ENCODE assay signal across 1 cellular context in the genomic region with DNA sequence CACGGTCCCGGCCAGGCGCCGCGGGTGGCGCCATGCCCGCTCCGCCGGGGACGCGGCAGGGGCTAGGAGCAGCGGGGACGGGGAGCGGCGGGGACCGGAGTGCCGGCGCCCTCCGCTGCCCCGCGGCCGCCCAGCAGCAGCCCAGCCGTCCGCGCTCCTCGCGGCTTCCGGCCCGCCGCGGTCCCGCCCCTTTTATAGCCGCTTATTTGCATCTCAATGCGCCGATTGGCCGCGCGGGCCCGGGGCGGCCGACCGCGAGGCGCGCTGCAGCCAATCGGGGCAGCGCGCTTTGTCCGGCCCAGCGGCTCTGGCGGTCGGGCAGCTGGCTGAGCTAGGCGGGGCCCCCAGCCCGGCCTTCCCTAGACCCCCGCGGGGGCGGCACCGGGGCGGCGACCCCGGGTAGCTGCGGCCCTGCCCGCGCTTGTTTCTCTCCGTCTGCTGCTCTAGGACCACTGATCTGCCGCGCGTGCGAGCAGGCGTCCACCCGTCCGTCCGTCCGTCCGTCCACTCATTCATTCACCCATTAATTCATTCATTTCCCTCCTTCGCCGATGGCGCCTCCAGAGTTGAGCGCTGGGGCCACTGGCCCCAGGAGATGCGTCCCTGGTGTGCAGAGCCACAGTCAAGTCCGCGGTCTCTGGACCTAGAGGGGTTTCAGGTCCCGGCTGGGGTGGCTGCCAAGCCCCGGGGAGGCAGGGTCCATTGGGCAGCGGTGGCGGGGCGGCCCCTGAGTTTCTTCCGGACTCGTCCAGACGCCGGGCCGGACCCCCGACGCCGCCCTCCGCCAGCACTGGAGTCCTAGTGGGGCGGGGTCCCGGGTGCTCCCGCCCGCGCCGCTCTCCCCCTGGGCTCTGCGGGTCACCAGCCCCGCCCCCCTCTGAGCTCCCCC.
TF ChIP-seq lines count a peak whose summit lies in the region.

HES6 (minus strand) TSS at position 167 of the 889 bp plus-strand sequence; CDS start at position 34, 133 bp downstream.

TF ChIP-seq in HepG2, 621 proteins besides CTCF, POLR2A, EP300 and RAD21 (continued from another document and continues in another):
- TF ChIP-seq SALL1 (CRISPR knock-in tag; IDR thresholded peaks at IDR 0.05) (peak; percentile 53; the same call in 1 of the 2 replicates), NFRKB (IDR thresholded peaks at IDR 0.05) (no peak), ZFP1 (CRISPR knock-in tag; IDR thresholded peaks at IDR 0.05) (no peak), PTBP1 (IDR thresholded peaks at IDR 0.05; ENCODE audit: low read depth, low read length, poor library complexity, severe bottlenecking) (peak; percentile 18), GLMP (CRISPR knock-in tag; IDR thresholded peaks at IDR 0.05; ENCODE audit: borderline replicate concordance) (no peak), DRAP1 (CRISPR knock-in tag; IDR thresholded peaks at IDR 0.05) (peak; percentile 95), ZNF318 (CRISPR knock-in tag; IDR thresholded peaks at IDR 0.05) (no peak), ATF7-NPFF (CRISPR knock-in tag; IDR thresholded peaks at IDR 0.05; ENCODE audit: low read depth) (peak; percentile 82), ZNF704 (CRISPR knock-in tag; IDR thresholded peaks at IDR 0.05; ENCODE audit: borderline replicate concordance) (no peak), TSC22D2 (CRISPR knock-in tag; IDR thresholded peaks at IDR 0.05; ENCODE audit: borderline replicate concordance) (0 out of 2 replicates have a peak, but pooled peaks have one; percentile 72), SMYD3 (CRISPR knock-in tag; IDR thresholded peaks at IDR 0.05) (no peak), ZSCAN29 (CRISPR knock-in tag; conservative IDR thresholded peaks at IDR 0.05) (no peak), SRSF9 (IDR thresholded peaks at IDR 0.05; ENCODE audit: borderline replicate concordance, insufficient read depth, low read depth, low read length, poor library complexity, severe bottlenecking) (no peak), ASH2L (IDR thresholded peaks at IDR 0.05; ENCODE audit: insufficient read length, low read depth, low read length) (no peak), ZFYVE20 (CRISPR knock-in tag; IDR thresholded peaks at IDR 0.05; ENCODE audit: borderline replicate concordance, low read depth) (peak; percentile 83; the same call in 1 of the 2 replicates), PPARG (CRISPR knock-in tag; conservative IDR thresholded peaks at IDR 0.05) (no peak), ZNF747 (CRISPR knock-in tag; IDR thresholded peaks at IDR 0.05; ENCODE audit: borderline replicate concordance) (no peak), ZNF484 (CRISPR knock-in tag; IDR thresholded peaks at IDR 0.05; ENCODE audit: borderline replicate concordance, low read depth) (no peak; the same call in 1 of the 2 replicates), DZIP1 (CRISPR knock-in tag; IDR thresholded peaks at IDR 0.05) (no peak), BRD4 (CRISPR knock-in tag; IDR thresholded peaks at IDR 0.05) (no peak), ZNF20 (CRISPR knock-in tag; IDR thresholded peaks at IDR 0.05) (no peak), ZNF567 (CRISPR knock-in tag; IDR thresholded peaks at IDR 0.05; ENCODE audit: borderline replicate concordance) (no peak), ATF4 (CRISPR knock-in tag; IDR thresholded peaks at IDR 0.05) (no peak), ZNF792 (CRISPR knock-in tag; IDR thresholded peaks at IDR 0.05) (no peak), SYNCRIP (IDR thresholded peaks at IDR 0.05; ENCODE audit: insufficient read depth, low read depth, low read length) (no peak), ZNF800 (CRISPR knock-in tag; IDR thresholded peaks at IDR 0.05) (no peak), ZSCAN31 (CRISPR knock-in tag; IDR thresholded peaks at IDR 0.05; ENCODE audit: low read depth) (peak; percentile 58; the same call in 1 of the 2 replicates), MBD4 (IDR thresholded peaks at IDR 0.05; ENCODE audit: borderline replicate concordance, low read length) (no peak), SNRNP70 (IDR thresholded peaks at IDR 0.05; ENCODE audit: low read depth, low read length) (no peak), PHF8 (CRISPR knock-in tag; IDR thresholded peaks at IDR 0.05) (peak; percentile 77), KLF12 (CRISPR knock-in tag; IDR thresholded peaks at IDR 0.05; ENCODE audit: borderline replicate concordance) (no peak; the same call in 1 of the 2 replicates), CENPT (CRISPR knock-in tag; IDR thresholded peaks at IDR 0.05; ENCODE audit: low read depth) (peak; percentile 27; the same call in 1 of the 2 replicates), MXI1 (IDR thresholded peaks at IDR 0.05; ENCODE audit: borderline replicate concordance, low read depth, low read length) (peak; percentile 48; the same call in 1 of the 3 replicates), ZNF720 (CRISPR knock-in tag; IDR thresholded peaks at IDR 0.05) (no peak), ZFX (CRISPR knock-in tag; IDR thresholded peaks at IDR 0.05; ENCODE audit: low read depth) (peak; percentile 83)
- TF ChIP-seq, protein P1, sequence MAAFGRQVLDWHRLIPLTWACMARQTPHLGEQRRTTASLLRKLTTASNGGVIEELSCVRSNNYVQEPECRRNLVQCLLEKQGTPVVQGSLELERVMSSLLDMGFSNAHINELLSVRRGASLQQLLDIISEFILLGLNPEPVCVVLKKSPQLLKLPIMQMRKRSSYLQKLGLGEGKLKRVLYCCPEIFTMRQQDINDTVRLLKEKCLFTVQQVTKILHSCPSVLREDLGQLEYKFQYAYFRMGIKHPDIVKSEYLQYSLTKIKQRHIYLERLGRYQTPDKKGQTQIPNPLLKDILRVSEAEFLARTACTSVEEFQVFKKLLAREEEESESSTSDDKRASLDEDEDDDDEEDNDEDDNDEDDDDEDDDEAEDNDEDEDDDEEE (CRISPR knock-in tag; IDR thresholded peaks at IDR 0.05), result no peak
- TF ChIP-seq, protein P2, sequence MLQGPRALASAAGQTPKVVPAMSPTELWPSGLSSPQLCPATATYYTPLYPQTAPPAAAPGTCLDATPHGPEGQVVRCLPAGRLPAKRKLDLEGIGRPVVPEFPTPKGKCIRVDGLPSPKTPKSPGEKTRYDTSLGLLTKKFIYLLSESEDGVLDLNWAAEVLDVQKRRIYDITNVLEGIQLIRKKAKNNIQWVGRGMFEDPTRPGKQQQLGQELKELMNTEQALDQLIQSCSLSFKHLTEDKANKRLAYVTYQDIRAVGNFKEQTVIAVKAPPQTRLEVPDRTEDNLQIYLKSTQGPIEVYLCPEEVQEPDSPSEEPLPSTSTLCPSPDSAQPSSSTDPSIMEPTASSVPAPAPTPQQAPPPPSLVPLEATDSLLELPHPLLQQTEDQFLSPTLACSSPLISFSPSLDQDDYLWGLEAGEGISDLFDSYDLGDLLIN (CRISPR knock-in tag; IDR thresholded peaks at IDR 0.05; ENCODE audit: borderline replicate concordance), result no peak
